1 cellular context compared by ENCODE assay signal in the genomic region with DNA sequence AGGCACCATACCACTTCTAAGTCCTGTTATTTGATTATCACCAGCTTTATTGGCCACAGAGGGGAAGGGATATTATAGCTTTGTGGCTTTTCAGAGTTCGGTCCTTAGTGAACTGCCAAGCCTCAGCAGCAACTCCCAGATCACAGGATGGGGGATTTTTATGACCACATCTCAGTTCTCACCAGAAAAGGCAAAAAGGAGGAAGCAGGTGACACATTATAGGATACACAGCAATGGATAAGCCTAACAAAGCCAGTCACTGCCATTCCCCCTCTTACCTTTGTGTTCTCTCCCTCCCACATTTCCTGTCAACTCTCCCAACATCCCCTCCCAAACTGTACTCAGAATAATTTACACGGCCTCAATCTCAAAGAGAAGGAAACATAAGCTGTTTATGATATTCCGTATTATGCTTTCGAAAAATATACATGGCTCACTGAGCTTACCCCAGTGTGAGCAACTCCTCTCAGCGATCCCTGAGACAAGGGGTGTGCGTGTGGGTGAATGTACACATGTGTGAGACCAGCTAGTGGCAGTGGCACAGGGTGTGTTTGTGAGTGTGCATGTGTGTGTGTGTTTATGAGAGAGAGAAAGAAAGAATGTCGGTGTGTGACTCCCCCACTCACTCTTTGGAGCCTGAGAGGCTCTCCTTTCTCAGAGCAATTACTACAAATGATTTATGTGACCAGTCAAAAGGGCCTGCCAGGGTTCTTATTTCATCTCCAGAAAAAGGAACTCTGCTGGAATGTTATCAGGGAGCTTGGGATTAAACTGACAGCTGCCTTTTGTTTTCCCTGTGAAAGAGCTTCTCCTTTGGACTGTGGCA.
TF ChIP-seq lines count a peak whose summit lies in the region.

No MANE protein-coding gene starts in this region.

TF ChIP-seq in H1, 55 proteins besides CTCF, POLR2A, EP300 and RAD21 (continued from another document):
- TF ChIP-seq, protein P1, sequence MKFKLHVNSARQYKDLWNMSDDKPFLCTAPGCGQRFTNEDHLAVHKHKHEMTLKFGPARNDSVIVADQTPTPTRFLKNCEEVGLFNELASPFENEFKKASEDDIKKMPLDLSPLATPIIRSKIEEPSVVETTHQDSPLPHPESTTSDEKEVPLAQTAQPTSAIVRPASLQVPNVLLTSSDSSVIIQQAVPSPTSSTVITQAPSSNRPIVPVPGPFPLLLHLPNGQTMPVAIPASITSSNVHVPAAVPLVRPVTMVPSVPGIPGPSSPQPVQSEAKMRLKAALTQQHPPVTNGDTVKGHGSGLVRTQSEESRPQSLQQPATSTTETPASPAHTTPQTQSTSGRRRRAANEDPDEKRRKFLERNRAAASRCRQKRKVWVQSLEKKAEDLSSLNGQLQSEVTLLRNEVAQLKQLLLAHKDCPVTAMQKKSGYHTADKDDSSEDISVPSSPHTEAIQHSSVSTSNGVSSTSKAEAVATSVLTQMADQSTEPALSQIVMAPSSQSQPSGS (IDR thresholded peaks at IDR 0.05; ENCODE audit: low read length) = no peak
- TF ChIP-seq SRF (IDR thresholded peaks at IDR 0.05; ENCODE audit: low read depth, low read length) (no peak), TCF12 (IDR thresholded peaks at IDR 0.05; ENCODE audit: low read depth, low read length) (no peak), GABPA (IDR thresholded peaks at IDR 0.05; ENCODE audit: borderline replicate concordance, insufficient read depth, low read length) (no peak), CHD2 (IDR thresholded peaks at IDR 0.05; ENCODE audit: low read length) (no peak), HDAC2 (IDR thresholded peaks at IDR 0.05; ENCODE audit: borderline replicate concordance in 1 of 2, low read depth in 2 of 2, low read length in 2 of 2) (no peak), SIRT6 (IDR thresholded peaks at IDR 0.05; ENCODE audit: low read length) (no peak), JUND (IDR thresholded peaks at IDR 0.05; ENCODE audit: low read length) (no peak), MAFK (IDR thresholded peaks at IDR 0.05; ENCODE audit: low read depth, low read length) (no peak)
